20 cellular contexts compared by ENCODE assay signal in the genomic region with DNA sequence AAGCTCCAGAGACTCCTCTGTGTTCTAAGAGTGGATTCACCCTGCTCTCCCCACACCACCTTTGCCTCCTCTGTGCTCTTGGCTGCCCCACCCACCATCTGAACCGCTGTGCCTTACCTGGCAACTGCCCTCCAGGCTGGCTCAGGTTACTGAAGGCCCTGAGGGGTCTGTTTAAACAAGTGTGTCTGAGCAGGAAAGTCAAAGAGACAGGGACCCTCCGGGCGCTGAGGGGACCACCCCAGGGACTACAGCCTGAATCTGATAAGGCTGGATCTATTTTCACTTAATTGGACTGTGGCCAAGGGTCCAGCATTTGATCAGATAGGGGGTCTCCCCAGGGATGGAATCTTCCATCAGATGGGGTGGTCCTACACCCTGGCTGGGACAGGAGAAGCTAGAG. TPM values are rescaled to one million over a fixed set of nuclear protein-coding genes. Genes with fewer than 3 reads are reported as not detected.
A peak's percentile ranks its signal among the peaks of the same experiment; 100 is the strongest.
DNase-seq lines count a peak whose midpoint lies in the region; ATAC-seq and TF ChIP-seq lines count a peak whose summit lies in the region.
"Had no signal": no experiment of that assay in that cellular context is flagged by ENCODE, and none has a peak within 500 bp of the region (broad histone marks: within the 10 kb centered on the region; RNA-seq: fewer than 3 reads in every experiment).

No MANE protein-coding gene starts in this region.

- no peaks in the 10 kb centered on the region for H3K79me2 ChIP-seq in HCT116 (ENCODE audit: insufficient read depth, low read length)

- H3K27ac ChIP-seq in HCT116 (ENCODE audit: low read depth, low read length) (no peak overlapping the region), spleen (no peak overlapping the region)
- H3K27ac ChIP-seq: A549, C4-2B, HL-60 had no signal

- H3K9me2 ChIP-seq in HCT116 (ENCODE audit: insufficient read depth) = no peaks in the 10 kb centered on the region

- RAD21 ChIA-PET in HCT116 (lab: Charles Lee; ENCODE audit: low non-redundant PET in 1 of 2, low total read pairs in 2 of 2, uncharacterized antibody in 2 of 2, unreplicated experiment in 2 of 2) = no interaction called here

- H3K9ac ChIP-seq in HCT116 (ENCODE audit: low read length) = no peak overlapping the region

- peaks cover 5 to 8% of the 10 kb centered on the region in 2 experiments; a peak in 2 of 4 replicates for H3K4me1 ChIP-seq in HCT116 (ENCODE audit: control insufficient read depth in 1 of 2, insufficient read depth in 2 of 2, low read length in 2 of 2)
- H3K4me1 ChIP-seq in spleen = peaks cover 3 to 20% (median 15%) of the 10 kb centered on the region in 6 donors
- H3K4me1 ChIP-seq: A549, BE2C had no signal

- H3K4me1 Mint-ChIP-seq in glutamatergic neuron (ENCODE audit: low read depth, unreplicated experiment) = peaks cover 3% of the 10 kb centered on the region

- H3K27me3 ChIP-seq in HCT116 (ENCODE audit: insufficient read depth, low read length) (no peaks in the 10 kb centered on the region), spleen (replicated peaks in 1 of 7) (peaks cover 0 to 98% (median 44%) of the 10 kb centered on the region in 7 donors)

- intact Hi-C loops in HCT116 (cut with micrococcal nuclease) (no loop called here), spleen (cut with DNase I; ENCODE audit: low total_unique reads) (no loop called here)

- ATAC-seq in HCT116 = peak; percentile 27; the same call in 1 of the 2 replicates
- ATAC-seq: A549 had no signal

- TF ChIP-seq POLR2A in HCT116 (IDR thresholded peaks at IDR 0.05; ENCODE audit: borderline replicate concordance, extremely low read depth, insufficient read depth, insufficient read length) (no peak), spleen (IDR thresholded peaks at IDR 0.05) (no peak)

- H3K4me2 ChIP-seq in HCT116 (ENCODE audit: low read length) = no peak overlapping the region
- H3K4me2 ChIP-seq: A549 had no signal

- H3K36me3 ChIP-seq in HCT116 (ENCODE audit: control insufficient read depth in 1 of 2, insufficient read depth in 2 of 2, low read length in 2 of 2) (no peaks in the 10 kb centered on the region), spleen (no peaks in the 10 kb centered on the region)
- H3K36me3 ChIP-seq: BE2C had no signal

- H2AFZ ChIP-seq in HCT116 (ENCODE audit: low read depth, low read length, poor library complexity, severe bottlenecking) = no peak overlapping the region

- CTCF ChIA-PET in HCT116 (lab: Charles Lee) = no interaction called here

- H4K20me1 ChIP-seq in HCT116 (ENCODE audit: insufficient read depth) = no peaks in the 10 kb centered on the region

- peaks cover 21% of the 10 kb centered on the region for H3K27me3 Mint-ChIP-seq in glutamatergic neuron (ENCODE audit: unreplicated experiment)

- H3K4me3 Mint-ChIP-seq in glutamatergic neuron (ENCODE audit: unreplicated experiment) = no peak overlapping the region
- H3K4me3 Mint-ChIP-seq: CD4-positive, alpha-beta memory T cell; H9; HFFc6 had no signal

- H3K36me3 Mint-ChIP-seq in glutamatergic neuron (ENCODE audit: unreplicated experiment) = no peaks in the 10 kb centered on the region

- BruUV-seq in HCT116 (replicated peaks; lab: Mats Ljungman, UMichigan) = no TSS peak

- H3K4me3 ChIP-seq in HCT116 (replicated peaks in 1 of 2; ENCODE audit: low read depth in 1 of 2, low read length in 2 of 2) (no peak overlapping the region), spleen (no peak overlapping the region)
- H3K4me3 ChIP-seq: A549 had no signal

- 69 to 91% (median 78%) methylated on average over 3 of the region's 3 CpGs for WGBS in spleen, 5 donors

- no peak for TF ChIP-seq RAD21 in HCT116 (IDR thresholded peaks at IDR 0.05; ENCODE audit: low read depth)

- DNase-seq in HCT116 (ENCODE audit: low read depth, low spot score) (no peak), NCI-H69 (lab: John Stamatoyannopoulos, UW) (peak; percentile 35), glutamatergic neuron (peak; percentile 4), spleen (peak; percentile 27), HCEC 1CT (no peak), globus pallidus (ENCODE audit: low spot score) (no peak)
- no peak for DNase-seq in effector CD4-positive, alpha-beta T cell
- DNase-seq: BE2C; CD4-positive, alpha-beta memory T cell; COR-L47; DMS153; DMS79 treated with DMSO at 0.1 percent for 48 hours; EL; GDM1; GOT3; H9; HFFc6 had no signal

- H3K9me3 Mint-ChIP-seq in glutamatergic neuron (ENCODE audit: unreplicated experiment) = peaks cover 7% of the 10 kb centered on the region
- H3K9me3 Mint-ChIP-seq: HFFc6 had no signal

- H3K27ac Mint-ChIP-seq in glutamatergic neuron (ENCODE audit: unreplicated experiment) = no peak overlapping the region
- H3K27ac Mint-ChIP-seq: CD4-positive, alpha-beta memory T cell; H9; HFFc6 had no signal

- TF ChIP-seq CTCF in HCT116 (IDR thresholded peaks at IDR 0.05 in 2 of 3, conservative IDR thresholded peaks at IDR 0.05 in 1 of 3; ENCODE audit: borderline replicate concordance in 1 of 3, insufficient read depth in 1 of 3, low read depth in 2 of 3, low read length in 2 of 3) (no peak), glutamatergic neuron (IDR thresholded peaks at IDR 0.05; ENCODE audit: partially characterized antibody, unreplicated experiment) (no peak), spleen (IDR thresholded peaks at IDR 0.05 in 8 of 11, conservative IDR thresholded peaks at IDR 0.05 in 3 of 11) (no peak)

- POLR2A ChIA-PET in HCT116 (lab: Charles Lee) = no interaction called here

- H3K9me3 ChIP-seq in HCT116 (ENCODE audit: control insufficient read depth in 1 of 2, insufficient read depth in 1 of 2, low read depth in 1 of 2, low read length in 2 of 2) (no peaks in the 10 kb centered on the region), spleen (no peaks in the 10 kb centered on the region)
- H3K9me3 ChIP-seq: A549, BE2C had no signal

TF ChIP-seq in HCT116, 20 proteins besides CTCF, POLR2A, EP300 and RAD21:
- TF ChIP-seq SIN3A (IDR thresholded peaks at IDR 0.05; ENCODE audit: low read depth) (no peak), SP1 (IDR thresholded peaks at IDR 0.05; ENCODE audit: low read depth) (no peak), POLR2AphosphoS5 (IDR thresholded peaks at IDR 0.05; ENCODE audit: low read depth, low read length) (no peak), EZH2phosphoT487 (IDR thresholded peaks at IDR 0.05; ENCODE audit: borderline replicate concordance) (no peak), YY1 (IDR thresholded peaks at IDR 0.05; ENCODE audit: extremely low read depth, insufficient replicate concordance, low read depth, low read length) (no peak), ELF1 (IDR thresholded peaks at IDR 0.05; ENCODE audit: borderline replicate concordance, low read depth) (no peak), CBX3 (IDR thresholded peaks at IDR 0.05; ENCODE audit: low read depth) (no peak), FOSL1 (IDR thresholded peaks at IDR 0.05; ENCODE audit: low read depth) (no peak), SRF (IDR thresholded peaks at IDR 0.05; ENCODE audit: low read depth) (no peak), ZNF274 (IDR thresholded peaks at IDR 0.05; ENCODE audit: low read depth, low read length) (no peak), CEBPB (IDR thresholded peaks at IDR 0.05; ENCODE audit: low read depth) (no peak), ZFX (IDR thresholded peaks at IDR 0.05) (no peak), EZH2 (IDR thresholded peaks at IDR 0.05) (no peak)
- TF ChIP-seq, protein P1, sequence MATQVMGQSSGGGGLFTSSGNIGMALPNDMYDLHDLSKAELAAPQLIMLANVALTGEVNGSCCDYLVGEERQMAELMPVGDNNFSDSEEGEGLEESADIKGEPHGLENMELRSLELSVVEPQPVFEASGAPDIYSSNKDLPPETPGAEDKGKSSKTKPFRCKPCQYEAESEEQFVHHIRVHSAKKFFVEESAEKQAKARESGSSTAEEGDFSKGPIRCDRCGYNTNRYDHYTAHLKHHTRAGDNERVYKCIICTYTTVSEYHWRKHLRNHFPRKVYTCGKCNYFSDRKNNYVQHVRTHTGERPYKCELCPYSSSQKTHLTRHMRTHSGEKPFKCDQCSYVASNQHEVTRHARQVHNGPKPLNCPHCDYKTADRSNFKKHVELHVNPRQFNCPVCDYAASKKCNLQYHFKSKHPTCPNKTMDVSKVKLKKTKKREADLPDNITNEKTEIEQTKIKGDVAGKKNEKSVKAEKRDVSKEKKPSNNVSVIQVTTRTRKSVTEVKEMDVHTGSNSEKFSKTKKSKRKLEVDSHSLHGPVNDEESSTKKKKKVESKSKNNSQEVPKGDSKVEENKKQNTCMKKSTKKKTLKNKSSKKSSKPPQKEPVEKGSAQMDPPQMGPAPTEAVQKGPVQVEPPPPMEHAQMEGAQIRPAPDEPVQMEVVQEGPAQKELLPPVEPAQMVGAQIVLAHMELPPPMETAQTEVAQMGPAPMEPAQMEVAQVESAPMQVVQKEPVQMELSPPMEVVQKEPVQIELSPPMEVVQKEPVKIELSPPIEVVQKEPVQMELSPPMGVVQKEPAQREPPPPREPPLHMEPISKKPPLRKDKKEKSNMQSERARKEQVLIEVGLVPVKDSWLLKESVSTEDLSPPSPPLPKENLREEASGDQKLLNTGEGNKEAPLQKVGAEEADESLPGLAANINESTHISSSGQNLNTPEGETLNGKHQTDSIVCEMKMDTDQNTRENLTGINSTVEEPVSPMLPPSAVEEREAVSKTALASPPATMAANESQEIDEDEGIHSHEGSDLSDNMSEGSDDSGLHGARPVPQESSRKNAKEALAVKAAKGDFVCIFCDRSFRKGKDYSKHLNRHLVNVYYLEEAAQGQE (IDR thresholded peaks at IDR 0.05; ENCODE audit: low read depth) = no peak
- TF ChIP-seq, protein P2, sequence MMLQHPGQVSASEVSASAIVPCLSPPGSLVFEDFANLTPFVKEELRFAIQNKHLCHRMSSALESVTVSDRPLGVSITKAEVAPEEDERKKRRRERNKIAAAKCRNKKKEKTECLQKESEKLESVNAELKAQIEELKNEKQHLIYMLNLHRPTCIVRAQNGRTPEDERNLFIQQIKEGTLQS (IDR thresholded peaks at IDR 0.05) = no peak

RNA-seq across cellular contexts. Expression of a gene that starts 10.4 kb away (rescaled TPM):
- 59.9 TPM for total RNA-seq in HCT116 (2021; ENCODE audit: unreplicated experiment)
- 36.3 and 38.1 TPM in 2 replicates for polyA plus RNA-seq in HCT116 (2012)
- total RNA-seq in glutamatergic neuron (ENCODE audit: unreplicated experiment) = 0.22 TPM
- total RNA-seq in spleen = 1 to 10 TPM; 2.8 to 6.8 (median 5.2) TPM
- 1 to 10 TPM; 1.1 to 2.6 (median 2.0) TPM for polyA plus RNA-seq in spleen
- total RNA-seq: CD4-positive, alpha-beta memory T cell; H9 had no signal
- polyA plus RNA-seq: CD4-positive, alpha-beta memory T cell had no signal

Comparison
In these comparisons a context has a peak if more than half of its experiments do, and no peak if none do; other contexts are left out.
1. DNase-seq: peak in NCI-H69 (single experiment), glutamatergic neuron (single experiment) and spleen (single experiment); none in HCT116 (single experiment), effector CD4-positive, alpha-beta T cell (single experiment), HCEC 1CT (single experiment) and globus pallidus (single experiment).